ENCODE assay signal across 10 cellular contexts in the genomic region with DNA sequence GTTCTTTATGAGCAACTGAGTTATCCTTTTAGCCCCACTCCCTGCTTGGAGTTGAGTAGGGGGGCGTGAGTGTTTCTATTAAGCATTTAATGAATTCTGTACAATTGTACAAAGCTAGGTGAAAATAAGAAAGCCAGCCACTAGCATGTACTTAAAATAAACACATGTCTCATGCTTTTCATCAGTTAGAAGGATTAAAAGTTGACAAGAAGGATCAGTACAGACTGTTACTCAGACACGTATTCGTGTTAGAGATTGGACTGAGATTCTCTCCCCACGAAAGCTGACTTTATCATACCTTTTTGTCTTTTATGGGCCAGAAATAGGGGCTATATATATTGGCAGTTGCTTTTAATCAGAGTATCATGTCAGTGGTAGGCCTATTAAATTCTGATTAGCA. TPM values are rescaled to one million over a fixed set of nuclear protein-coding genes. Genes with fewer than 3 reads are reported as not detected.
A peak's percentile ranks its signal among the peaks of the same experiment; 100 is the strongest.
DNase-seq lines count a peak whose midpoint lies in the region; ATAC-seq and TF ChIP-seq lines count a peak whose summit lies in the region.
"Had no signal": no experiment of that assay in that cellular context is flagged by ENCODE, and none has a peak within 500 bp of the region (broad histone marks: within the 10 kb centered on the region; RNA-seq: fewer than 3 reads in every experiment).

No MANE protein-coding gene starts in this region.

- no peak for ATAC-seq in Right ventricle myocardium inferior
- ATAC-seq in activated B cell treated with CpG ODN at 0.5 μM for 24 hours (ENCODE audit: low read depth) = no peak
- no peak for ATAC-seq in gastroesophageal sphincter
- no peak for ATAC-seq in body of pancreas

- POLR2A ChIA-PET in activated B cell treated with CpG ODN at 0.5 μM for 24 hours (lab: Charles Lee) = interaction anchor here (1.6 kb wide), 1 partner anchor 70 kb away, joined by 8 read pairs; the partner anchor contains the start of gene SERINC1

- peaks cover 27% of the 10 kb centered on the region for H3K4me1 Mint-ChIP-seq in activated B cell treated with CpG ODN at 0.5 μM for 24 hours

- H3K27ac Mint-ChIP-seq in activated B cell treated with CpG ODN at 0.5 μM for 24 hours = no peak overlapping the region

- TF ChIP-seq CTCF in cardiac muscle cell (IDR thresholded peaks at IDR 0.05; ENCODE audit: low read depth, low read length) (no peak), activated B cell treated with CpG ODN at 0.5 μM for 24 hours (IDR thresholded peaks at IDR 0.05) (no peak), gastroesophageal sphincter (IDR thresholded peaks at IDR 0.05) (no peak), body of pancreas (IDR thresholded peaks at IDR 0.05) (no peak)

- 21 to 45% methylated on average over 3 to 4 of the region's 4 CpGs for WGBS in gastroesophageal sphincter (ENCODE audit: low coverage in 1 of 2), 2 donors
- 58 to 66% methylated on average over 4 of the region's 4 CpGs for WGBS in body of pancreas, 2 donors

- H3K9ac ChIP-seq in stomach smooth muscle (ENCODE audit: low read length in 2 of 2) = peak overlapping the region in 1 of 2 donors; percentile 96

- H3K9me3 ChIP-seq in cardiac muscle cell (ENCODE audit: low read depth) = no peaks in the 10 kb centered on the region
- H3K9me3 ChIP-seq in gastroesophageal sphincter = no peaks in the 10 kb centered on the region
- no peaks in the 10 kb centered on the region for H3K9me3 ChIP-seq in stomach smooth muscle (ENCODE audit: control insufficient read depth in 2 of 2, low read length in 2 of 2)
- no peaks in the 10 kb centered on the region for H3K9me3 ChIP-seq in body of pancreas
- H3K9me3 ChIP-seq: testis had no signal

- TF ChIP-seq POLR2A in gastroesophageal sphincter (IDR thresholded peaks at IDR 0.05) = no peak
- no peak for TF ChIP-seq POLR2A in body of pancreas (IDR thresholded peaks at IDR 0.05)

- peaks cover 2% of the 10 kb centered on the region for H3K36me3 Mint-ChIP-seq in activated B cell treated with CpG ODN at 0.5 μM for 24 hours (ENCODE audit: low read depth)

- H3K27ac ChIP-seq in cardiac muscle cell (no peak overlapping the region), gastroesophageal sphincter (peak overlapping the region in 3 of 4 donors; percentile 92 to 97 (median 94)), stomach smooth muscle (ENCODE audit: low read length) (no peak overlapping the region), body of pancreas (no peak overlapping the region)
- H3K27ac ChIP-seq: testis had no signal

- no peak for TF ChIP-seq EP300 in gastroesophageal sphincter (IDR thresholded peaks at IDR 0.05)

- no peak for DNase-seq in cardiac muscle cell (ENCODE audit: low read depth in 1 of 2, low spot score in 1 of 2)
- no peak for DNase-seq in Right ventricle myocardium inferior (ENCODE audit: missing footprints)
- no peak for DNase-seq in activated B cell treated with CpG ODN at 0.5 μM for 24 hours
- no peak for DNase-seq in SKM-1 (lab: John Stamatoyannopoulos, UW; ENCODE audit: unreplicated experiment)
- DNase-seq in body of pancreas = no peak
- DNase-seq in NCI-H748 treated with DMSO at 0.1 percent for 48 hours (lab: John Stamatoyannopoulos, UW) = no peak
- DNase-seq: NCI-H187 treated with DMSO at 0.1 percent for 48 hours, testis had no signal

- H3K9me3 Mint-ChIP-seq in activated B cell treated with CpG ODN at 0.5 μM for 24 hours = no peaks in the 10 kb centered on the region

- H3K36me3 ChIP-seq in cardiac muscle cell = no peaks in the 10 kb centered on the region
- no peaks in the 10 kb centered on the region for H3K36me3 ChIP-seq in gastroesophageal sphincter
- H3K36me3 ChIP-seq in stomach smooth muscle (ENCODE audit: control insufficient read depth in 2 of 2, insufficient read depth in 2 of 2, low read length in 2 of 2) = no peaks in the 10 kb centered on the region
- no peaks in the 10 kb centered on the region for H3K36me3 ChIP-seq in body of pancreas (replicated peaks in 1 of 2; ENCODE audit: insufficient read depth in 1 of 2, low read depth in 2 of 2)

- peaks cover 20% of the 10 kb centered on the region for H3K4me1 ChIP-seq in cardiac muscle cell (ENCODE audit: low read depth)
- peaks cover 0 to 58% (median 4%) of the 10 kb centered on the region in 3 donors for H3K4me1 ChIP-seq in gastroesophageal sphincter
- peaks cover 5% of the 10 kb centered on the region for H3K4me1 ChIP-seq in stomach smooth muscle (ENCODE audit: control insufficient read depth, insufficient read depth, low read length)
- peaks cover 11% of the 10 kb centered on the region for H3K4me1 ChIP-seq in body of pancreas
- H3K4me1 ChIP-seq: testis had no signal

- H3K27me3 ChIP-seq in cardiac muscle cell = peaks cover 21% of the 10 kb centered on the region
- H3K27me3 ChIP-seq in gastroesophageal sphincter = no peaks in the 10 kb centered on the region
- H3K27me3 ChIP-seq in stomach smooth muscle (ENCODE audit: control insufficient read depth in 1 of 2, insufficient read depth in 2 of 2, low read length in 2 of 2) = no peaks in the 10 kb centered on the region
- H3K27me3 ChIP-seq in body of pancreas = no peaks in the 10 kb centered on the region
- H3K27me3 ChIP-seq: testis had no signal

- CTCF ChIA-PET in activated B cell treated with CpG ODN at 0.5 μM for 24 hours (lab: Charles Lee) = interaction anchor here (1.5 kb wide), 1 partner anchor 129 kb away, joined by 4 read pairs; no protein-coding TSS in a partner anchor

- no peaks in the 10 kb centered on the region for H3K27me3 Mint-ChIP-seq in activated B cell treated with CpG ODN at 0.5 μM for 24 hours

- peak overlapping the region; percentile 95 for H3K4me3 Mint-ChIP-seq in activated B cell treated with CpG ODN at 0.5 μM for 24 hours

- intact Hi-C loops in Right ventricle myocardium inferior (cut with DNase I) = no loop called here
- intact Hi-C loops in activated B cell treated with CpG ODN at 0.5 μM for 24 hours (cut with micrococcal nuclease) = no loop called here
- intact Hi-C loops in body of pancreas (cut with DNase I) = no loop called here

- H3K4me3 ChIP-seq in cardiac muscle cell (peak overlapping the region; percentile 92), gastroesophageal sphincter (peak overlapping the region; percentile 89), stomach smooth muscle (ENCODE audit: low read length in 2 of 2) (peak overlapping the region; percentile 95 to 97), body of pancreas (no peak overlapping the region)

RNA-seq across cellular contexts. Expression of gene HSF2, which starts 1.7 kb away (rescaled TPM):
- total RNA-seq in cardiac muscle cell (36.1 and 72.3 TPM in 2 replicates), Right ventricle myocardium inferior (23.3 TPM), activated B cell treated with CpG ODN at 0.5 μM for 24 hours (9.0 and 9.3 TPM in 2 replicates), gastroesophageal sphincter (10 to 100 TPM; 21.1 to 37.1 (median 30.7) TPM), body of pancreas (1 to 10 TPM; 3.3 to 7.8 TPM)
- 42.0 and 74.6 TPM in 2 replicates for polyA plus RNA-seq in cardiac muscle cell

Comparison
In these comparisons a context has a peak if more than half of its experiments do, and no peak if none do; other contexts are left out.
1. H3K27ac ChIP-seq: peak in gastroesophageal sphincter (3 of 4); none in cardiac muscle cell (single experiment), stomach smooth muscle (single experiment) and body of pancreas (0 of 4).
2. H3K4me3 ChIP-seq: peak in cardiac muscle cell (single experiment), gastroesophageal sphincter (2 of 2) and stomach smooth muscle (2 of 2); none in body of pancreas (0 of 2).